In the genomic region with DNA sequence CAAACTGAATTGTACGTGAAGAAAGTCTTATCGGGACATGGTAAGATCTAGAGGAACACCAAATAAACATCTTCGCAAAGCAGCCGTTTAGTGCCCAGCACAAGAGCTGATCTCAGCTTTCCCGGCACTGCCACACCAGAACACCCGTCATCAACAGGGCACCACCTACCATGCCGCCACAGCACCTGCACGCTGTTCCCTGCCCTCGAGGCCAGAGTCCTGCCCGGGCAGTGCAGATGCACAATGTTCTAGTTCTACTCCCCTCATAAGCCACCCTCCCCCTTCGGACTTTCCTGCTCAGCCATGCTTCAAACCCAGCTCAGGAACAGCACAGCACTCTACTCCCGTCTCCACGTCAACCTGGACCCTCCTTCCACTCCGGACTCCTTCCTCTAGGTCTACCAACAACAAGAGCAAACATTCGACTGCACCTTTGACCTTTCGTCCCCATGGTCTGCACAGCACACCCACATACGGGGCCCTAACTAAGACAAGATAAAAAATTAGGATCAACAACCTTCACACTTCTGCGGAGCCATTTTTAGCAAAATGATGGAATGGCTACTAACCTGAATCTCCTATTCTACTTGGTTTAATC, we compare ENCODE assay signal across 19 cellular contexts.
"Had no signal": no experiment of that assay in that cellular context is flagged by ENCODE, and none has a peak within 500 bp of the region (broad histone marks: within the 10 kb centered on the region; RNA-seq: fewer than 3 reads in every experiment).

No MANE protein-coding gene starts in this region.

- H3K9ac ChIP-seq: parathyroid adenoma had no signal

- H3K9me3 Mint-ChIP-seq: activated naive CD8-positive, alpha-beta T cell treated with anti-CD3 and anti-CD28 coated beads, Interleukin-2, amount 10 ng/mL, durations not matched to agents 7 days and 5 days; activated T-helper 1 cell treated with anti-CD3 and anti-CD28 coated beads, Interleukin-12 subunit alpha, Interleukin-12 subunit beta, Interleukin-2, Interleukin-4 antibody, amounts not matched to agents 30 ng/mL and 10 ng/mL and 1 ng/mL, durations not matched to agents 14 hours and 24 hours and 36 hours; brain; memory B cell; naive thymus-derived CD8-positive, alpha-beta T cell; stimulated activated naive B cell treated with anti-CD40 and anti-IgM and Interleukin-4, amounts not matched to agents 10 μg/mL and 1 μg/mL and 100 μg/mL, for 72 hours; T-cell had no signal

- H3K4me3 Mint-ChIP-seq: activated naive CD8-positive, alpha-beta T cell treated with anti-CD3 and anti-CD28 coated beads, Interleukin-2, amount 10 ng/mL, durations not matched to agents 7 days and 5 days; activated T-helper 1 cell treated with anti-CD3 and anti-CD28 coated beads, Interleukin-12 subunit alpha, Interleukin-12 subunit beta, Interleukin-2, Interleukin-4 antibody, amounts not matched to agents 30 ng/mL and 10 ng/mL and 1 ng/mL, durations not matched to agents 14 hours and 24 hours and 36 hours; brain; memory B cell; stimulated activated naive B cell treated with anti-CD40 and anti-IgM and Interleukin-4, amounts not matched to agents 10 μg/mL and 1 μg/mL and 100 μg/mL, for 72 hours; T-cell had no signal

- H3K4me1 ChIP-seq: parathyroid adenoma had no signal

- H3K4me3 ChIP-seq: coronary artery, heart left ventricle had no signal

- DNase-seq: activated CD4-positive, alpha-beta T cell treated with anti-CD3 and anti-CD28 coated beads, Interleukin-2, amount 50 U/mL, for 4 hours; activated naive CD8-positive, alpha-beta T cell treated with anti-CD3 and anti-CD28 coated beads, Interleukin-2, amount 10 ng/mL, durations not matched to agents 7 days and 5 days; amygdala; central memory CD4-positive, alpha-beta T cell; heart left ventricle; kidney glomerular epithelial cell; left ventricle myocardium superior; naive thymus-derived CD8-positive, alpha-beta T cell; stimulated activated CD4-positive, alpha-beta T cell treated with anti-CD3 and anti-CD28 coated beads, Interleukin-4, amount 100 ng/mL, for 4 hours; stimulated activated naive B cell treated with anti-CD40 and anti-IgM and Interleukin-4, amounts not matched to agents 10 μg/mL and 1 μg/mL and 100 μg/mL, for 72 hours; T-cell had no signal

- H3K27ac Mint-ChIP-seq: activated naive CD8-positive, alpha-beta T cell treated with anti-CD3 and anti-CD28 coated beads, Interleukin-2, amount 10 ng/mL, durations not matched to agents 7 days and 5 days; activated T-helper 1 cell treated with anti-CD3 and anti-CD28 coated beads, Interleukin-12 subunit alpha, Interleukin-12 subunit beta, Interleukin-2, Interleukin-4 antibody, amounts not matched to agents 30 ng/mL and 10 ng/mL and 1 ng/mL, durations not matched to agents 14 hours and 24 hours and 36 hours; brain; memory B cell; stimulated activated naive B cell treated with anti-CD40 and anti-IgM and Interleukin-4, amounts not matched to agents 10 μg/mL and 1 μg/mL and 100 μg/mL, for 72 hours; T-cell had no signal

- H3K27me3 ChIP-seq: heart left ventricle, neutrophil had no signal

- H3K4me1 Mint-ChIP-seq: brain had no signal

- H3K27ac ChIP-seq: coronary artery, heart left ventricle, neutrophil, parathyroid adenoma had no signal

- H2AFZ ChIP-seq: parathyroid adenoma had no signal

- H3K27me3 Mint-ChIP-seq: activated naive CD8-positive, alpha-beta T cell treated with anti-CD3 and anti-CD28 coated beads, Interleukin-2, amount 10 ng/mL, durations not matched to agents 7 days and 5 days; brain; memory B cell; naive thymus-derived CD8-positive, alpha-beta T cell; stimulated activated naive B cell treated with anti-CD40 and anti-IgM and Interleukin-4, amounts not matched to agents 10 μg/mL and 1 μg/mL and 100 μg/mL, for 72 hours; T-cell had no signal

- ATAC-seq: heart left ventricle; left ventricle myocardium superior; naive thymus-derived CD8-positive, alpha-beta T cell; sciatic nerve; SK-N-SH treated with all-trans-retinoic acid at 6 μM for 48 hours; stimulated activated naive B cell treated with anti-CD40 and anti-IgM and Interleukin-4, amounts not matched to agents 10 μg/mL and 1 μg/mL and 100 μg/mL, for 72 hours; T-cell had no signal

- H3K9me3 ChIP-seq: heart left ventricle, neutrophil had no signal
